In genomic region chr11:4026389-4026788, GRCh38 we compare ENCODE assay signal across 1 cellular context.
TF ChIP-seq lines count a peak whose summit lies in the region.

No MANE protein-coding gene starts in this region.

TF ChIP-seq in HepG2, 621 proteins besides CTCF, POLR2A, EP300 and RAD21 (continued from another document):
- TF ChIP-seq ZNF512 (CRISPR knock-in tag; IDR thresholded peaks at IDR 0.05) (no peak), ZNF773 (CRISPR knock-in tag; IDR thresholded peaks at IDR 0.05; ENCODE audit: borderline replicate concordance) (no peak), MLLT10 (CRISPR knock-in tag; IDR thresholded peaks at IDR 0.05) (no peak), NONO (IDR thresholded peaks at IDR 0.05) (no peak), NONO (CRISPR knock-in tag; conservative IDR thresholded peaks at IDR 0.05) (no peak), RFX3 (CRISPR knock-in tag; IDR thresholded peaks at IDR 0.05) (no peak)
TF ChIP-seq in HepG2: peak in this region for 0.
